Comparison of ENCODE assay signal across 8 cellular contexts in genomic region chr17:40287494-40288369, GRCh38. TPM values are rescaled to one million over a fixed set of nuclear protein-coding genes. Genes with fewer than 3 reads are reported as not detected.
DNase-seq lines count a peak whose midpoint lies in the region; ATAC-seq and TF ChIP-seq lines count a peak whose summit lies in the region.

Gene CDC6, plus strand, starts transcription at chr17:40287879. Its CDS starts 1,542 bp downstream, at chr17:40289421.

- H3K27me3 Mint-ChIP-seq in IgD-negative memory B cell: no peaks in the 10 kb centered on the region

- no peaks in the 10 kb centered on the region for H3K9me3 Mint-ChIP-seq in IgD-negative memory B cell

- peak within 1 kb of the TSS; percentile 80 for H3K4me3 ChIP-seq in epithelial cell of proximal tubule (ENCODE audit: low read depth, low read length)
- H3K4me3 ChIP-seq in mucosa of rectum (ENCODE audit: low read length in 2 of 2): peak within 1 kb of the TSS; percentile 63 to 91

- TF ChIP-seq CTCF in epithelial cell of proximal tubule (conservative IDR thresholded peaks at IDR 0.05; ENCODE audit: low read depth, low read length): no peak

- no peaks in the 10 kb centered on the region for H3K36me3 Mint-ChIP-seq in IgD-negative memory B cell

- H3K4me1 ChIP-seq in mucosa of rectum (ENCODE audit: control insufficient read depth in 2 of 2, insufficient read depth in 2 of 2, low read length in 2 of 2): peaks cover 19 to 24% of the 10 kb centered on the region in 2 donors

- H3K4me3 Mint-ChIP-seq in IgD-negative memory B cell: peak within 1 kb of the TSS; percentile 94 to 99 (median 97)

- H3K36me3 ChIP-seq in mucosa of rectum (ENCODE audit: control insufficient read depth in 2 of 2, insufficient read depth in 2 of 2, low read length in 2 of 2): peaks cover 0 to 2% of the 10 kb centered on the region in 2 donors

- DNase-seq in DMS 273 treated with DMSO at 0.1 percent for 48 hours (lab: John Stamatoyannopoulos, UW): peak; percentile 99
- peak; percentile 89 for DNase-seq in OCI-M2 (lab: John Stamatoyannopoulos, UW; ENCODE audit: unreplicated experiment)
- peak; percentile 97 for DNase-seq in activated T-cell treated with anti-CD3 and anti-CD28 coated beads for 4 hours
- DNase-seq in epithelial cell of proximal tubule (ENCODE audit: low read depth): peak; percentile 93
- DNase-seq in stimulated activated CD8-positive, alpha-beta memory T cell treated with anti-CD3 and anti-CD28 coated beads, Interleukin-4, amount 100 ng/mL, for 48 hours: peak; percentile 99

- peak within 1 kb of the TSS; percentile 47 to 72 for H3K9ac ChIP-seq in mucosa of rectum (ENCODE audit: low read depth in 1 of 2, low read length in 2 of 2)

- ATAC-seq in GM21529 (IDR thresholded peaks at IDR 0.05; ENCODE audit: unreplicated experiment): peak; percentile 96

- H3K27ac ChIP-seq in mucosa of rectum (ENCODE audit: low read depth in 2 of 2, low read length in 2 of 2): peak within 1 kb of the TSS; percentile 16 to 57

- H3K4me1 Mint-ChIP-seq in IgD-negative memory B cell: peaks cover 6 to 15% (median 15%) of the 10 kb centered on the region in 3 donors

- H3K27ac Mint-ChIP-seq in IgD-negative memory B cell: peak within 1 kb of the TSS; percentile 33 to 93 (median 80)

- no peaks in the 10 kb centered on the region for H3K27me3 ChIP-seq in mucosa of rectum (ENCODE audit: control insufficient read depth in 2 of 2, insufficient read depth in 2 of 2, low read length in 2 of 2)

- H3K9me3 ChIP-seq in mucosa of rectum (ENCODE audit: control insufficient read depth in 2 of 2, low read length in 2 of 2): no peaks in the 10 kb centered on the region

RNA-seq across cellular contexts. Expression of gene CDC6, which starts in this region (rescaled TPM):
- 0.93 TPM for polyA plus RNA-seq in IgD-negative memory B cell
- total RNA-seq in epithelial cell of proximal tubule: 49.2 and 66.5 TPM in 2 replicates

Comparison
In these comparisons a context has a peak if more than half of its experiments do, and no peak if none do; other contexts are left out.
1. Peak in every context shown above with its lines: DNase-seq, ATAC-seq, H3K4me3 ChIP-seq and H3K27ac ChIP-seq.